In the genomic region with DNA sequence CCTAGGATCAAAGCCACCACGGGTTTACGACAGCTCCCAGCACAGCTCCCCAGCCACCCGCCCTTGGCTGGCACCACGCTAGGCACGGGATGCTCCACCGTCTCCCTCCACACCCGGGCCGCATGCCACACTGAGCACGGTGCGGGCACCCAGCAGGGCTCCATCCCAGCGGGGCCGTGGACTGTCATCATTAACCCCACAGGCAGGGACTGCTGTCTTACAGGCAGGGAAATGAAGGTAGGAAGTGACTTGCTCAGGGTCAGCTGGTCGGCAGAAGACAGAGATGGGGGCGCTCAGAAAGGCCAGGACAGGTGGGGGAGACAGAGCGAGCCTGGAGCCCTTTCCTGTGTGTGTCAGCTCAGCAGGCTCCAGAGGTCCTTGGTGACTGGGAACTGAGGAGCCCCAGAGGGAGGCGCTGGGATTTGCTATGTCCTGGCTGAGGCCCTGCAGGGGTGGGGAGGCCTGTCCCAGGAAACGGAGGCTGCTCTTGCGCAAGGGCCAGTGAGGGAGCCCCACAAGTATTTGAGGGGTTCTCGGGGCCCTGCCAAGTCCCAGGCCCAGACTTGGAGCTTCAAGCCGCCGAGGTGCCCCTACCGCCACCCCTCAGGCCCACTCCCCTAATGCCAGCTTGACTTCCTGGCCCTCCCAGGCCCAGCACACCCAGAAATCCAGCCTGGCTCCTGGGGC, we compare ENCODE assay signal across 17 cellular contexts. TPM values are rescaled to one million over a fixed set of nuclear protein-coding genes. Genes with fewer than 3 reads are reported as not detected.
DNase-seq lines count a peak whose midpoint lies in the region; ATAC-seq and TF ChIP-seq lines count a peak whose summit lies in the region.
"Had no signal": no experiment of that assay in that cellular context is flagged by ENCODE, and none has a peak within 500 bp of the region (broad histone marks: within the 10 kb centered on the region; RNA-seq: fewer than 3 reads in every experiment).

No MANE protein-coding gene starts in this region.

- intact Hi-C loops in Caco-2 (cut with micrococcal nuclease; ENCODE audit: unreplicated experiment) (loop anchor here (5.0 kb wide), 1 partner anchor 184 kb away; a partner anchor contains a TSS), esophagus muscularis mucosa (cut with DNase I) (loop anchor here (5.0 kb wide), 1 partner anchor 71 kb away; no protein-coding TSS in a partner anchor)

- H3K36me3 Mint-ChIP-seq in Caco-2 (ENCODE audit: insufficient read depth, unreplicated experiment) (peaks cover 30% of the 10 kb centered on the region), progenitor cell of endocrine pancreas (ENCODE audit: insufficient read depth) (no peaks in the 10 kb centered on the region)
- H3K36me3 Mint-ChIP-seq in activated CD8-positive, alpha-beta T cell treated with anti-CD3 and anti-CD28 coated beads, Interleukin-2, amount 10 ng/mL, durations not matched to agents 7 days and 5 days (ENCODE audit: low read depth), result no peaks in the 10 kb centered on the region
- H3K36me3 Mint-ChIP-seq: natural killer cell treated with Interleukin-12 subunit alpha and Interleukin-12 subunit beta and Interleukin-15 and Interleukin-18, amount 100 ng/mL, for 72 hours had no signal

- CTCF ChIA-PET in Caco-2 (lab: Charles Lee), result interaction anchor here (0.7 kb wide), 1 partner anchor 411 kb away, joined by 7 read pairs; no protein-coding TSS in a partner anchor
- CTCF ChIA-PET in activated CD8-positive, alpha-beta T cell treated with anti-CD3 and anti-CD28 coated beads, Interleukin-2, amount 10 ng/mL, durations not matched to agents 7 days and 5 days (lab: Charles Lee), result interaction anchor here (1.1 kb wide), 1 partner anchor 323 kb away, joined by 4 read pairs; no protein-coding TSS in a partner anchor

- WGBS in esophagus muscularis mucosa, result 74% methylated on average over 21 of the region's 22 CpGs

- no peaks in the 10 kb centered on the region for H3K27me3 Mint-ChIP-seq in Caco-2 (ENCODE audit: insufficient read depth, unreplicated experiment)
- H3K27me3 Mint-ChIP-seq in progenitor cell of endocrine pancreas, result no peaks in the 10 kb centered on the region
- no peaks in the 10 kb centered on the region for H3K27me3 Mint-ChIP-seq in activated CD8-positive, alpha-beta T cell treated with anti-CD3 and anti-CD28 coated beads, Interleukin-2, amount 10 ng/mL, durations not matched to agents 7 days and 5 days (ENCODE audit: low read depth)
- H3K27me3 Mint-ChIP-seq: B cell; natural killer cell treated with Interleukin-12 subunit alpha and Interleukin-12 subunit beta and Interleukin-15 and Interleukin-18, amount 100 ng/mL, for 72 hours had no signal

- H3K36me3 ChIP-seq in Caco-2 (ENCODE audit: control insufficient read depth, insufficient read depth, low read length) (no peaks in the 10 kb centered on the region; the same call in 1 of the 2 replicates), HUES6 (ENCODE audit: control insufficient read depth, insufficient read depth, low read length) (peaks cover 25% of the 10 kb centered on the region), esophagus muscularis mucosa (peaks cover 17 to 39% (median 33%) of the 10 kb centered on the region in 4 donors)

- no peak for DNase-seq in Caco-2
- no peak for DNase-seq in esophagus muscularis mucosa (ENCODE audit: extremely low spot score)
- no peak for DNase-seq in progenitor cell of endocrine pancreas (ENCODE audit: low spot score, unreplicated experiment)
- DNase-seq in hypothalamus (lab: John Stamatoyannopoulos, UW), result no peak
- DNase-seq in activated CD8-positive, alpha-beta T cell treated with anti-CD3 and anti-CD28 coated beads, Interleukin-2, amount 10 ng/mL, durations not matched to agents 7 days and 5 days, result no peak
- DNase-seq: NCI-H2081; NCI-H526; stimulated activated CD4-positive, alpha-beta T cell treated with anti-CD3 and anti-CD28 coated beads, Interleukin-4, amount 100 ng/mL, for 4 hours; SW 1271; upper lobe of right lung had no signal

- H3K27me3 ChIP-seq in Caco-2 (replicated peaks; ENCODE audit: control insufficient read depth, insufficient read depth, low read length) (no peaks in the 10 kb centered on the region), HUES6 (ENCODE audit: control insufficient read depth, insufficient read depth, low read length) (no peaks in the 10 kb centered on the region), esophagus muscularis mucosa (no peaks in the 10 kb centered on the region)
- H3K27me3 ChIP-seq: upper lobe of right lung had no signal

- no TSS peak for BruUV-seq in Caco-2 (replicated peaks; lab: Mats Ljungman, UMichigan)

- no peaks in the 10 kb centered on the region for H3K9me3 ChIP-seq in Caco-2
- H3K9me3 ChIP-seq in HUES6 (ENCODE audit: control insufficient read depth, insufficient read depth, low read depth, low read length), result no peaks in the 10 kb centered on the region
- no peaks in the 10 kb centered on the region for H3K9me3 ChIP-seq in esophagus muscularis mucosa
- H3K9me3 ChIP-seq: upper lobe of right lung had no signal

- H3K9me3 Mint-ChIP-seq in Caco-2 (ENCODE audit: unreplicated experiment) (no peaks in the 10 kb centered on the region), progenitor cell of endocrine pancreas (ENCODE audit: low read depth) (no peaks in the 10 kb centered on the region)
- no peaks in the 10 kb centered on the region for H3K9me3 Mint-ChIP-seq in activated CD8-positive, alpha-beta T cell treated with anti-CD3 and anti-CD28 coated beads, Interleukin-2, amount 10 ng/mL, durations not matched to agents 7 days and 5 days (ENCODE audit: insufficient read depth)
- H3K9me3 Mint-ChIP-seq: natural killer cell treated with Interleukin-12 subunit alpha and Interleukin-12 subunit beta and Interleukin-15 and Interleukin-18, amount 100 ng/mL, for 72 hours had no signal

- POLR2A ChIA-PET in Caco-2 (lab: Charles Lee), result no interaction called here
- POLR2A ChIA-PET in activated CD8-positive, alpha-beta T cell treated with anti-CD3 and anti-CD28 coated beads, Interleukin-2, amount 10 ng/mL, durations not matched to agents 7 days and 5 days (lab: Charles Lee), result no interaction called here

- H3K4me1 Mint-ChIP-seq in Caco-2 (ENCODE audit: low read depth, unreplicated experiment), result peaks cover 4% of the 10 kb centered on the region
- H3K4me1 Mint-ChIP-seq in progenitor cell of endocrine pancreas (ENCODE audit: low read depth), result peaks cover 8% of the 10 kb centered on the region
- H3K4me1 Mint-ChIP-seq in activated CD8-positive, alpha-beta T cell treated with anti-CD3 and anti-CD28 coated beads, Interleukin-2, amount 10 ng/mL, durations not matched to agents 7 days and 5 days (ENCODE audit: low read depth), result peaks cover 22% of the 10 kb centered on the region

- TF ChIP-seq CTCF in Caco-2 (IDR thresholded peaks at IDR 0.05; ENCODE audit: insufficient read depth in 1 of 2, low read depth in 1 of 2, low read length in 1 of 2, severe bottlenecking in 1 of 2, unreplicated experiment in 1 of 2) (no peak), esophagus muscularis mucosa (IDR thresholded peaks at IDR 0.05) (no peak), progenitor cell of endocrine pancreas (IDR thresholded peaks at IDR 0.05; ENCODE audit: unreplicated experiment) (no peak)

- TF ChIP-seq EP300 in esophagus muscularis mucosa (IDR thresholded peaks at IDR 0.05), result no peak

- H3K27ac Mint-ChIP-seq in Caco-2 (ENCODE audit: unreplicated experiment), result peak overlapping the region; percentile 35
- peak overlapping the region; percentile 79 for H3K27ac Mint-ChIP-seq in progenitor cell of endocrine pancreas
- no peak overlapping the region for H3K27ac Mint-ChIP-seq in activated CD8-positive, alpha-beta T cell treated with anti-CD3 and anti-CD28 coated beads, Interleukin-2, amount 10 ng/mL, durations not matched to agents 7 days and 5 days
- H3K27ac Mint-ChIP-seq: B cell; natural killer cell treated with Interleukin-12 subunit alpha and Interleukin-12 subunit beta and Interleukin-15 and Interleukin-18, amount 100 ng/mL, for 72 hours had no signal

- H3K27ac ChIP-seq in HUES6 (ENCODE audit: low read depth, low read length) (peak overlapping the region; percentile 16; the same call in 1 of the 2 replicates), esophagus muscularis mucosa (replicated peaks in 1 of 4) (peak overlapping the region; percentile 14 to 99 (median 77))
- H3K27ac ChIP-seq: upper lobe of right lung had no signal

- no peak overlapping the region for H3K9ac ChIP-seq in HUES6 (ENCODE audit: low read length)

- H3K4me1 ChIP-seq in Caco-2, result peaks cover 29% of the 10 kb centered on the region
- peaks cover 26% of the 10 kb centered on the region for H3K4me1 ChIP-seq in HUES6 (ENCODE audit: control insufficient read depth, insufficient read depth, low read length)
- H3K4me1 ChIP-seq in esophagus muscularis mucosa, result peaks cover 41 to 64% (median 54%) of the 10 kb centered on the region in 4 donors

- no peak for ATAC-seq in HG03280 (IDR thresholded peaks at IDR 0.05; ENCODE audit: unreplicated experiment)
- no peak for ATAC-seq in HG02852 (IDR thresholded peaks at IDR 0.05; ENCODE audit: unreplicated experiment)
- no peak for ATAC-seq in activated CD8-positive, alpha-beta T cell treated with anti-CD3 and anti-CD28 coated beads, Interleukin-2, amount 10 ng/mL, durations not matched to agents 7 days and 5 days
- ATAC-seq: natural killer cell treated with Interleukin-12 subunit alpha and Interleukin-12 subunit beta and Interleukin-15 and Interleukin-18, amount 100 ng/mL, for 72 hours; right cardiac atrium; upper lobe of right lung had no signal

- H3K4me3 ChIP-seq in Caco-2 (ENCODE audit: low read depth, low read length), result no peak overlapping the region
- H3K4me3 ChIP-seq in HUES6 (ENCODE audit: low read depth, low read length), result no peak overlapping the region
- peak overlapping the region in 2 of 4 donors; percentile 3 to 20 for H3K4me3 ChIP-seq in esophagus muscularis mucosa
- H3K4me3 ChIP-seq: upper lobe of right lung had no signal

- no peak for TF ChIP-seq POLR2A in esophagus muscularis mucosa (IDR thresholded peaks at IDR 0.05; ENCODE audit: low read depth)

- peak overlapping the region; percentile 46 for H3K4me3 Mint-ChIP-seq in Caco-2 (ENCODE audit: unreplicated experiment)
- H3K4me3 Mint-ChIP-seq in progenitor cell of endocrine pancreas (ENCODE audit: low read depth), result peak overlapping the region; percentile 52
- no peak overlapping the region for H3K4me3 Mint-ChIP-seq in activated CD8-positive, alpha-beta T cell treated with anti-CD3 and anti-CD28 coated beads, Interleukin-2, amount 10 ng/mL, durations not matched to agents 7 days and 5 days
- H3K4me3 Mint-ChIP-seq: B cell; natural killer cell treated with Interleukin-12 subunit alpha and Interleukin-12 subunit beta and Interleukin-15 and Interleukin-18, amount 100 ng/mL, for 72 hours had no signal

RNA-seq across cellular contexts. Expression of a gene that starts 3.2 kb away (rescaled TPM):
- total RNA-seq in Caco-2 (2022), result 32.4 and 36.2 TPM in 2 replicates
- total RNA-seq in esophagus muscularis mucosa, result 10 to 100 TPM; 11.2 to 34.6 (median 17.9) TPM
- total RNA-seq in progenitor cell of endocrine pancreas, result 39.0 and 39.4 TPM in 2 replicates
- 10 to 100 TPM; 15.0 to 18.9 TPM for total RNA-seq in activated CD8-positive, alpha-beta T cell treated with anti-CD3 and anti-CD28 coated beads, Interleukin-2, amount 10 ng/mL, durations not matched to agents 7 days and 5 days

RNA-seq across cellular contexts. Expression of a gene that starts 13.1 kb away (rescaled TPM):
- total RNA-seq in Caco-2 (2022) (67.1 and 72.3 TPM in 2 replicates), esophagus muscularis mucosa (10 to 100 TPM; 40.3 to 75.6 (median 48.5) TPM), progenitor cell of endocrine pancreas (104 and 105 TPM in 2 replicates)
- total RNA-seq in activated CD8-positive, alpha-beta T cell treated with anti-CD3 and anti-CD28 coated beads, Interleukin-2, amount 10 ng/mL, durations not matched to agents 7 days and 5 days, result 10 to 100 TPM; 77.3 to 80.6 TPM

RNA-seq across cellular contexts. Expression of a gene that starts 55.3 kb away (rescaled TPM):
- total RNA-seq in Caco-2 (2022) (0.11 and 0.19 TPM in 2 replicates), esophagus muscularis mucosa (not detected), progenitor cell of endocrine pancreas (1.2 and 1.7 TPM in 2 replicates)
- under 1 TPM; 0.13 TPM for total RNA-seq in activated CD8-positive, alpha-beta T cell treated with anti-CD3 and anti-CD28 coated beads, Interleukin-2, amount 10 ng/mL, durations not matched to agents 7 days and 5 days
- total RNA-seq: H4; natural killer cell treated with Interleukin-12 subunit alpha and Interleukin-12 subunit beta and Interleukin-15 and Interleukin-18, amount 100 ng/mL, for 72 hours had no signal
